ENCODE assay signal across 1 cellular context in genomic region chr15:51947124-51947523, GRCh38.
TF ChIP-seq lines count a peak whose summit lies in the region.

No MANE protein-coding gene starts in this region.

TF ChIP-seq in SK-N-SH treated with all-trans-retinoic acid at 6 μM for 48 hours, 23 proteins besides CTCF, POLR2A, EP300 and RAD21 (continued from another document):
- no peak for TF ChIP-seq CREB5 (CRISPR knock-in tag; IDR thresholded peaks at IDR 0.05; ENCODE audit: low read depth)
- TF ChIP-seq TOX (CRISPR knock-in tag; IDR thresholded peaks at IDR 0.05; ENCODE audit: borderline replicate concordance): no peak
- TF ChIP-seq CSDC2 (CRISPR knock-in tag; IDR thresholded peaks at IDR 0.05): no peak
- TF ChIP-seq ARNTL (CRISPR knock-in tag; IDR thresholded peaks at IDR 0.05; ENCODE audit: borderline replicate concordance, low read depth): no peak
- TF ChIP-seq ZNF8 (CRISPR knock-in tag; IDR thresholded peaks at IDR 0.05): no peak
- no peak for TF ChIP-seq SNAI2 (CRISPR knock-in tag; IDR thresholded peaks at IDR 0.05)
- TF ChIP-seq TSHZ2 (CRISPR knock-in tag; IDR thresholded peaks at IDR 0.05): no peak
- no peak for TF ChIP-seq BACH2 (CRISPR knock-in tag; IDR thresholded peaks at IDR 0.05; ENCODE audit: borderline replicate concordance)
- no peak for TF ChIP-seq ESRRG (CRISPR knock-in tag; IDR thresholded peaks at IDR 0.05)
- TF ChIP-seq TCF4 (CRISPR knock-in tag; IDR thresholded peaks at IDR 0.05; ENCODE audit: borderline replicate concordance): no peak
- TF ChIP-seq ZC3H10 (CRISPR knock-in tag; IDR thresholded peaks at IDR 0.05): no peak
- no peak for TF ChIP-seq ISL1 (CRISPR knock-in tag; IDR thresholded peaks at IDR 0.05)
- no peak for TF ChIP-seq CSRNP3 (CRISPR knock-in tag; IDR thresholded peaks at IDR 0.05)
- TF ChIP-seq ZNF565 (CRISPR knock-in tag; conservative IDR thresholded peaks at IDR 0.05; ENCODE audit: low read depth): no peak
- no peak for TF ChIP-seq ZFP30 (CRISPR knock-in tag; IDR thresholded peaks at IDR 0.05)
- no peak for TF ChIP-seq GLIS3 (CRISPR knock-in tag; IDR thresholded peaks at IDR 0.05)
- no peak for TF ChIP-seq PPARA (CRISPR knock-in tag; IDR thresholded peaks at IDR 0.05; ENCODE audit: borderline replicate concordance)
- no peak for TF ChIP-seq PATZ1 (CRISPR knock-in tag; IDR thresholded peaks at IDR 0.05; ENCODE audit: borderline replicate concordance)
